Comparison of ENCODE assay signal across 1 cellular context in the genomic region with DNA sequence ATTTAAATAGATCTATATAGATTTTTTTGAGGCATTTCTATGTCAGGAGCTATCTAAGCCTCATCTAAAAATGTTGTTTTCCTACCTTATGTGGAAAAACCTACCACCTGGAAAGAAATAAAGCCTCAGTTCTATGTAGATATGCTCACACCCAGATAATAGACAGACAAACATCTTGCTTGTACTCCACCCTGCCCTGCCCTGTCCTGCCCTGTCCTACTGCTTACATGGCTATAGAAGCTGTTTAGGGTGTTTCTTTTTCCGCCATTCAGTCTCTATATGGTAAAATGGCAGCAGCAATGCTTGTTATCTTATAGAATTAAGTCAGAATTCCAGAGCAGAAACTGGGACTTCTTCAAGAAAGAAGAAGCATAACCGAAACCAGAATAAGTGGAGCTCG.
TF ChIP-seq lines count a peak whose summit lies in the region.

No MANE protein-coding gene starts in this region.

TF ChIP-seq in GM23338, 12 proteins besides CTCF, POLR2A, EP300 and RAD21 (continued from another document):
- TF ChIP-seq ZNF114 (CRISPR knock-in tag; IDR thresholded peaks at IDR 0.05) = no peak
- TF ChIP-seq JUNB (IDR thresholded peaks at IDR 0.05; ENCODE audit: unreplicated experiment) = no peak
